In the genomic region with DNA sequence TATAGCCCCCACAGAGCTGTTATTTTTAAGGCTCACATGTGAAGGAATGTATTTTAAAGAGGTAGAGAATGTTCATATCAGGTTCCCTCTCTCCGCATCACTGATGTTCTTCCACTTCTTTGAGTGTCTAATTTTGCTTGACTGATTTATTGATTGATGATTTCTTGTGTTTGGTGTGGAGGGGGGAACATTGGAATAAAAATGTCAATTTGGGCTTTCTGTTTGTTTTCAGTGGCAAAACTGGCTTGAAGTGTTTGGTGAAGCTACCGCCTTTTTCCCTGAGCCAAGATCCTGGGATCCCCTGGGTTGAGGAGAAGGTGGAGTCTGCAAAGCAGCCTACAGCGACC, we compare ENCODE assay signal across 18 cellular contexts. TPM values are rescaled to one million over a fixed set of nuclear protein-coding genes. Genes with fewer than 3 reads are reported as not detected.
DNase-seq lines count a peak whose midpoint lies in the region; ATAC-seq, FAIRE-seq and TF ChIP-seq lines count a peak whose summit lies in the region.
"Had no signal": no experiment of that assay in that cellular context is flagged by ENCODE, and none has a peak within 500 bp of the region (broad histone marks: within the 10 kb centered on the region; RNA-seq: fewer than 3 reads in every experiment).

No MANE protein-coding gene starts in this region.

- no peaks in the 10 kb centered on the region for H4K20me1 ChIP-seq in GM23338 (replicated peaks; ENCODE audit: insufficient read depth)
- H4K20me1 ChIP-seq in astrocyte (ENCODE audit: insufficient read depth, low read length), result no peaks in the 10 kb centered on the region
- no peaks in the 10 kb centered on the region for H4K20me1 ChIP-seq in OCI-LY7 (ENCODE audit: insufficient read depth, low read length)

- H2AFZ ChIP-seq in GM23338 (peak overlapping the region; percentile 82), astrocyte (ENCODE audit: low read depth, low read length) (no peak overlapping the region), OCI-LY7 (ENCODE audit: low read length) (no peak overlapping the region)

- POLR2A ChIA-PET in OCI-LY7 (lab: Charles Lee), result interaction anchor here (0.7 to 0.8 kb wide), 2 partner anchors 39 to 179 kb away, joined by 3 to 4 read pairs; no protein-coding TSS in a partner anchor

- no TSS peak for BruUV-seq in OCI-LY7 (replicated peaks; lab: Mats Ljungman, UMichigan)

- no peaks in the 10 kb centered on the region for H3K9me3 ChIP-seq in astrocyte (ENCODE audit: insufficient read depth, low read depth, low read length)
- no peaks in the 10 kb centered on the region for H3K9me3 ChIP-seq in liver (ENCODE audit: control insufficient read depth in 4 of 4, low read length in 3 of 4)
- H3K9me3 ChIP-seq in OCI-LY7 (ENCODE audit: low read length), result no peaks in the 10 kb centered on the region
- H3K9me3 ChIP-seq: BE2C had no signal

- H3K27ac ChIP-seq in GM23338 (ENCODE audit: low read depth) (no peak overlapping the region), astrocyte (ENCODE audit: low read depth, low read length) (no peak overlapping the region), liver (ENCODE audit: low read depth in 1 of 2, low read length in 2 of 2) (peak overlapping the region; percentile 65 to 66), OCI-LY7 (ENCODE audit: low read depth, low read length, poor library complexity, severe bottlenecking) (no peak overlapping the region)

- intact Hi-C loops in OCI-LY7 (cut with micrococcal nuclease; ENCODE audit: unreplicated experiment), result no loop called here

- H3K9ac ChIP-seq in astrocyte (ENCODE audit: low read length) (no peak overlapping the region), liver (ENCODE audit: low read depth in 1 of 2, low read length in 2 of 2) (peak overlapping the region in 1 of 2 donors; percentile 19)

- H3K4me2 ChIP-seq in GM23338 (no peak overlapping the region), astrocyte (ENCODE audit: low read length) (no peak overlapping the region), OCI-LY7 (ENCODE audit: low read length) (no peak overlapping the region)

- H3K36me3 ChIP-seq in GM23338 (ENCODE audit: insufficient read depth) (no peaks in the 10 kb centered on the region), astrocyte (ENCODE audit: insufficient read depth, low read length) (no peaks in the 10 kb centered on the region), liver (ENCODE audit: control insufficient read depth in 4 of 4, insufficient read depth in 3 of 4, low read depth in 1 of 4, low read length in 3 of 4) (no peaks in the 10 kb centered on the region), OCI-LY7 (ENCODE audit: insufficient read depth, low read length) (no peaks in the 10 kb centered on the region)
- H3K36me3 ChIP-seq: BE2C had no signal

- no peak overlapping the region for H3K4me3 ChIP-seq in GM23338
- H3K4me3 ChIP-seq in astrocyte (ENCODE audit: insufficient read depth, low read depth, low read length), result no peak overlapping the region
- no peak overlapping the region for H3K4me3 ChIP-seq in liver (ENCODE audit: low read depth in 1 of 3, low read length in 3 of 3)
- no peak overlapping the region for H3K4me3 ChIP-seq in OCI-LY7 (ENCODE audit: low read depth, low read length, poor library complexity, severe bottlenecking)

- ATAC-seq in GM23338, result no peak

- H3K27ac Mint-ChIP-seq in GM23338 (no peak overlapping the region), astrocyte (ENCODE audit: unreplicated experiment) (peak overlapping the region; percentile 23), osteocyte (ENCODE audit: unreplicated experiment) (peak overlapping the region; percentile 67)

- DNase-seq in GM23338 (ENCODE audit: low spot score) (no peak), astrocyte (ENCODE audit: low read depth) (no peak), osteocyte (ENCODE audit: extremely low spot score, unreplicated experiment) (no peak), SK-N-DZ (ENCODE audit: low spot score) (no peak), foreskin melanocyte (no peak), NCI-H510A (lab: John Stamatoyannopoulos, UW) (no peak), OCI-LY7 (ENCODE audit: low spot score) (no peak)
- DNase-seq: BE2C, DMS 273 treated with DMSO at 0.1 percent for 48 hours, MM.1S, NCI-H1105 treated with DMSO at 0.1 percent for 48 hours, NCI-H187 treated with DMSO at 0.1 percent for 48 hours, NCI-H2171 treated with DMSO at 0.1 percent for 48 hours, NCI-H82, SHP77 treated with DMSO at 0.1 percent for 48 hours had no signal

- H3K27me3 Mint-ChIP-seq in GM23338 (ENCODE audit: insufficient read depth, low read depth, poor library complexity) (no peaks in the 10 kb centered on the region), astrocyte (ENCODE audit: low read depth, unreplicated experiment) (no peaks in the 10 kb centered on the region), osteocyte (ENCODE audit: unreplicated experiment) (no peaks in the 10 kb centered on the region)

- H3K4me3 Mint-ChIP-seq in GM23338 (no peak overlapping the region), astrocyte (ENCODE audit: unreplicated experiment) (no peak overlapping the region), osteocyte (ENCODE audit: unreplicated experiment) (no peak overlapping the region)

- FAIRE-seq in astrocyte (lab: Jason Lieb, UNC), result no peak

- WGBS in liver, result 49% methylated on average over 3 of the region's 3 CpGs

- no peaks in the 10 kb centered on the region for H3K9me3 Mint-ChIP-seq in GM23338
- no peaks in the 10 kb centered on the region for H3K9me3 Mint-ChIP-seq in astrocyte (ENCODE audit: unreplicated experiment)
- H3K9me3 Mint-ChIP-seq in osteocyte (ENCODE audit: unreplicated experiment), result no peaks in the 10 kb centered on the region

- H3K9me2 ChIP-seq in GM23338 (ENCODE audit: insufficient read depth) (no peaks in the 10 kb centered on the region), OCI-LY7 (ENCODE audit: insufficient read depth, low read length) (no peaks in the 10 kb centered on the region)

- H3K4me1 ChIP-seq in GM23338 (ENCODE audit: insufficient read depth), result no peaks in the 10 kb centered on the region
- peaks cover 29% of the 10 kb centered on the region for H3K4me1 ChIP-seq in astrocyte (ENCODE audit: insufficient read depth, low read length)
- peaks cover 3 to 51% (median 45%) of the 10 kb centered on the region in 4 donors for H3K4me1 ChIP-seq in liver (ENCODE audit: control insufficient read depth in 4 of 4, insufficient read depth in 4 of 4, low read length in 3 of 4)
- H3K4me1 ChIP-seq in OCI-LY7 (ENCODE audit: insufficient read depth, low read length, poor library complexity, severe bottlenecking), result no peaks in the 10 kb centered on the region
- H3K4me1 ChIP-seq: BE2C had no signal

- H3K4me1 Mint-ChIP-seq in GM23338, result peaks cover 20% of the 10 kb centered on the region
- peaks cover 37% of the 10 kb centered on the region for H3K4me1 Mint-ChIP-seq in astrocyte (ENCODE audit: low read depth, unreplicated experiment)
- H3K4me1 Mint-ChIP-seq in osteocyte (ENCODE audit: unreplicated experiment), result peaks cover 66% of the 10 kb centered on the region

- no peaks in the 10 kb centered on the region for H3F3A ChIP-seq in GM23338 (replicated peaks; ENCODE audit: low read depth)

- CTCF ChIA-PET in OCI-LY7 (lab: Charles Lee; ENCODE audit: unreplicated experiment), result no interaction called here

- H3K79me2 ChIP-seq in GM23338 (replicated peaks; ENCODE audit: insufficient read depth) (no peaks in the 10 kb centered on the region), astrocyte (ENCODE audit: insufficient read depth, low read length) (no peaks in the 10 kb centered on the region), OCI-LY7 (ENCODE audit: insufficient read depth, low read depth, low read length) (no peaks in the 10 kb centered on the region)

- TF ChIP-seq RAD21 in liver (IDR thresholded peaks at IDR 0.05), result peak in 1 of 2 donors; percentile 3

- H3K27me3 ChIP-seq in GM23338 (ENCODE audit: insufficient read depth) (no peaks in the 10 kb centered on the region), astrocyte (ENCODE audit: insufficient read depth, low read length) (no peaks in the 10 kb centered on the region), liver (ENCODE audit: control insufficient read depth in 4 of 4, insufficient read depth in 4 of 4, low read length in 3 of 4) (no peaks in the 10 kb centered on the region)
- H3K27me3 ChIP-seq: BE2C had no signal

- H3K36me3 Mint-ChIP-seq in GM23338 (ENCODE audit: low read depth), result no peaks in the 10 kb centered on the region
- H3K36me3 Mint-ChIP-seq in astrocyte (ENCODE audit: low read depth, unreplicated experiment), result no peaks in the 10 kb centered on the region
- H3K36me3 Mint-ChIP-seq in osteocyte (ENCODE audit: unreplicated experiment), result peaks cover 1% of the 10 kb centered on the region

- no peak for TF ChIP-seq CTCF in GM23338 (conservative IDR thresholded peaks at IDR 0.05; ENCODE audit: low read depth in 2 of 2)
- no peak for TF ChIP-seq CTCF in astrocyte (IDR thresholded peaks at IDR 0.05; ENCODE audit: insufficient read depth, low read depth, low read length)
- TF ChIP-seq CTCF in liver (IDR thresholded peaks at IDR 0.05; ENCODE audit: low read depth, low read length, missing input control), result no peak
- TF ChIP-seq CTCF in osteocyte (IDR thresholded peaks at IDR 0.05), result no peak
- TF ChIP-seq CTCF in OCI-LY7 (conservative IDR thresholded peaks at IDR 0.05; ENCODE audit: low read length), result no peak

TF ChIP-seq in GM23338, 12 proteins besides CTCF, POLR2A, EP300 and RAD21 (continues in another document):
- no peak for TF ChIP-seq ZNF331 (CRISPR knock-in tag; IDR thresholded peaks at IDR 0.05; ENCODE audit: low read depth)
- TF ChIP-seq EZH2phosphoT487 (IDR thresholded peaks at IDR 0.05; ENCODE audit: unreplicated experiment), result no peak

RNA-seq across cellular contexts. Expression of a gene that starts 2.7 kb away (rescaled TPM):
- total RNA-seq in GM23338 (2014; rRNA removed; shearing (Covaris generic)), result not detected in 2 replicates
- polyA plus RNA-seq in GM23338 (2016; fragmentation: Nextera tagmentation; extraction: Ambion mirVana) (not detected in 2 replicates), liver (not detected)
- total RNA-seq in astrocyte (not detected in 2 replicates), liver (not detected), osteocyte (not detected in 2 replicates), OCI-LY7 (2022) (not detected in 2 replicates)
- polyA plus RNA-seq in SK-N-DZ (2014; cell fraction: cytosol; rRNA removed), result not detected in 2 replicates
- polyA plus RNA-seq in SK-N-DZ (2014; cell fraction: nucleus; rRNA removed), result not detected in 2 replicates
- not detected in 2 replicates for total RNA-seq in OCI-LY7 (2014; rRNA removed; shearing (Covaris generic))
- total RNA-seq: H4, NCI-H460 had no signal

RNA-seq across cellular contexts. Expression of a gene that starts 30.2 kb away (rescaled TPM):
- 2.2 and 6.7 TPM in 2 replicates for total RNA-seq in GM23338 (2014; rRNA removed; shearing (Covaris generic))
- 1.4 and 2.0 TPM in 2 replicates for polyA plus RNA-seq in GM23338 (2016; fragmentation: Nextera tagmentation; extraction: Ambion mirVana)
- 21.5 and 24.0 TPM in 2 replicates for total RNA-seq in astrocyte
- total RNA-seq in liver, result 10 to 100 TPM; 26.7 to 31.5 TPM
- polyA plus RNA-seq in liver, result 10 to 100 TPM in 1 of 2 donors, 1 to 10 TPM in 1; 4.9 to 10.5 TPM
- total RNA-seq in osteocyte, result 13.9 and 15.2 TPM in 2 replicates
- 3.1 TPM in 1 of 2 replicates, not detected in the other for polyA plus RNA-seq in SK-N-DZ (2014; cell fraction: cytosol; rRNA removed)
- polyA plus RNA-seq in SK-N-DZ (2014; cell fraction: nucleus; rRNA removed), result 0.02 TPM in 1 of 2 replicates, not detected in the other
- total RNA-seq in OCI-LY7 (2014; rRNA removed; shearing (Covaris generic)), result not detected in 2 replicates
- total RNA-seq in OCI-LY7 (2022), result not detected in 2 replicates

Comparison
In these comparisons a context has a peak if more than half of its experiments do, and no peak if none do; other contexts are left out.
1. H3K27ac ChIP-seq: peak in liver (2 of 2); none in GM23338 (single experiment), astrocyte (single experiment) and OCI-LY7 (single experiment).